7 cellular contexts compared by ENCODE assay signal in the genomic region with DNA sequence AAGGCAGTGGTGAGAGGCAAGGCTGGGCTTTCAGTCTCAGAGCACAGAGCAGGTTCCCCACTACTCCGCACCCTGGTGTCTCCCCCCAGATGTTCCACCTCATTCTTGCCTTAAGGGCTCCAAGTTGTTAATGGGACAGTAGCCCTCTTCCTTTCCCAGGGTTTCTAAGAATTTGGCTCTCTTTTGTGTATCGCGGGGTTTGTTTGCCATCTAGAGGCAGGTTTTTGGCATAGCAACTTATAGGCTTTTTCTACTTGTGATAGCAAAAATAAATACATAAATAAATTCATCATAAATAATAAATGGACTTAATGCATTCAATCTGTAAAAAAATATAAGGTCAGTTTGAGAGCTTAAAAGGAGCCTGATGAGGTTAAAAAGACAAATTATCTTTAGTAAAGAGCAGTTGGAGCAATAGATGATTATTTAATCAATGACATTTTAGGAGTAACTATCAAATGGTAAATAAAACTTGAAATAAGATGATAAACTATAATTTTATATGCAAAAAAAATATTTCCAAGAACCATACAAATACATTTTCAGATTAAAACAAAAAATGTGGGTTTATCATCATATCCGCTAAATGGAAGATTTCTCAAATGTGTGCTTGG.
DNase-seq lines count a peak whose midpoint lies in the region; ATAC-seq, FAIRE-seq and TF ChIP-seq lines count a peak whose summit lies in the region.
"Not testable (repeated sequence)": the region's sequence is repeated elsewhere in the genome, so short reads cannot be mapped to it uniquely, and the experiment has no call there.

No MANE protein-coding gene starts in this region.

- not testable (repeated sequence) for H3K36me3 ChIP-seq in MM.1S (replicated peaks; ENCODE audit: insufficient read depth, low read length); body of pancreas (replicated peaks in 1 of 2; ENCODE audit: insufficient read depth in 1 of 2, low read depth in 2 of 2); smooth muscle cell (ENCODE audit: low read depth)

- not testable (repeated sequence) for H4K20me1 ChIP-seq in MM.1S (ENCODE audit: insufficient read depth, low read length); smooth muscle cell (ENCODE audit: low read depth)

- not testable (repeated sequence) for H3K4me1 Mint-ChIP-seq in CD14-positive monocyte, nephron

- not testable (repeated sequence) for H3K9ac ChIP-seq in MM.1S (ENCODE audit: low read length); smooth muscle cell (ENCODE audit: low read depth)

- H3K27ac Mint-ChIP-seq in CD14-positive monocyte, nephron: not testable (repeated sequence)

- intact Hi-C loops in CD14-positive monocyte (cut with micrococcal nuclease); body of pancreas (cut with DNase I): not testable (repeated sequence)

- not testable (repeated sequence) for H3K79me2 ChIP-seq in MM.1S (ENCODE audit: low read length); smooth muscle cell (ENCODE audit: low read depth)

- peak; percentile 51 for TF ChIP-seq CTCF in CD14-positive monocyte (IDR thresholded peaks at IDR 0.05)
- 0 out of 2 replicates have a peak, but pooled peaks have one; percentile 7 for TF ChIP-seq CTCF in MM.1S (IDR thresholded peaks at IDR 0.05; ENCODE audit: low read length)
- TF ChIP-seq CTCF in body of pancreas (IDR thresholded peaks at IDR 0.05) = peak in 1 of 7 experiments; percentile 21
- peak in 2 of 3 experiments; percentile 28 to 53 for TF ChIP-seq CTCF in nephron (IDR thresholded peaks at IDR 0.05; ENCODE audit: unreplicated experiment in 3 of 3)
- TF ChIP-seq CTCF in smooth muscle cell (IDR thresholded peaks at IDR 0.05; ENCODE audit: borderline replicate concordance, insufficient read depth, poor library complexity, severe bottlenecking) = peak; percentile 40

- not testable (repeated sequence) for DNase-seq in CD14-positive monocyte (ENCODE audit: low spot score); MM.1S; smooth muscle cell (lab: John Stamatoyannopoulos, UW; ENCODE audit: unreplicated experiment)
- DNase-seq in activated T-cell treated with anti-CD3 and anti-CD28 coated beads for 24 hours (ENCODE audit: low read depth) = peak; percentile 11
- DNase-seq in body of pancreas = peak in 3 of 4 donors; percentile 5 to 19 (median 6)

- H3K9me3 ChIP-seq in MM.1S (replicated peaks; ENCODE audit: insufficient read depth, low read length); body of pancreas; smooth muscle cell (replicated peaks; ENCODE audit: low read depth): not testable (repeated sequence)

- not testable (repeated sequence) for H3K9me2 ChIP-seq in MM.1S (replicated peaks; ENCODE audit: insufficient read depth, low read length)

- H3K27me3 ChIP-seq in MM.1S (replicated peaks; ENCODE audit: insufficient read depth, low read length); body of pancreas: not testable (repeated sequence)
- H3K27me3 ChIP-seq in smooth muscle cell (ENCODE audit: low read depth) = peaks cover 11% of the 10 kb centered on the region

- WGBS in body of pancreas, 2 donors = 0% methylated on average over 2 of the region's 4 CpGs; no CpG with 5 or more reads in 1 of the 2 donors
- 0% methylated on average over 2 of the region's 4 CpGs for WGBS in smooth muscle cell (ENCODE audit: low lambda C conversion rate)

- H3K4me3 ChIP-seq in MM.1S (ENCODE audit: low read length); body of pancreas; smooth muscle cell: not testable (repeated sequence)

- not testable (repeated sequence) for TF ChIP-seq POLR2A in body of pancreas (IDR thresholded peaks at IDR 0.05)

- not testable (repeated sequence) for H3K4me2 ChIP-seq in MM.1S (ENCODE audit: low read depth, low read length)
- H3K4me2 ChIP-seq in smooth muscle cell = peak overlapping the region; percentile 57

- H3F3A ChIP-seq in MM.1S (ENCODE audit: insufficient read depth, low read length); smooth muscle cell (ENCODE audit: low read depth): not testable (repeated sequence)

- not testable (repeated sequence) for H3K4me1 ChIP-seq in MM.1S (ENCODE audit: low read length); body of pancreas; smooth muscle cell (ENCODE audit: low read depth)

- H3K9me3 Mint-ChIP-seq in CD14-positive monocyte, nephron: not testable (repeated sequence)

- peaks cover 10 to 37% (median 20%) of the 10 kb centered on the region in 3 donors for H3K27me3 Mint-ChIP-seq in CD14-positive monocyte (ENCODE audit: low read depth in 3 of 3)
- peaks cover 31% of the 10 kb centered on the region for H3K27me3 Mint-ChIP-seq in nephron (ENCODE audit: low read depth)

- H3K4me3 Mint-ChIP-seq in CD14-positive monocyte = not testable (repeated sequence)
- H3K4me3 Mint-ChIP-seq in nephron = peak overlapping the region; percentile 11 to 73 (median 40)

- not testable (repeated sequence) for H2AFZ ChIP-seq in MM.1S (ENCODE audit: low read length); smooth muscle cell (ENCODE audit: low read depth)

- not testable (repeated sequence) for H3K27ac ChIP-seq in MM.1S (ENCODE audit: low read length); body of pancreas; smooth muscle cell (ENCODE audit: low read depth)

- peak; percentile 84 for FAIRE-seq in endometrium (lab: Jason Lieb, UNC)

- ATAC-seq in body of pancreas = not testable (repeated sequence)

- not testable (repeated sequence) for H3K36me3 Mint-ChIP-seq in CD14-positive monocyte; nephron (ENCODE audit: low read depth)
